In the genomic region with DNA sequence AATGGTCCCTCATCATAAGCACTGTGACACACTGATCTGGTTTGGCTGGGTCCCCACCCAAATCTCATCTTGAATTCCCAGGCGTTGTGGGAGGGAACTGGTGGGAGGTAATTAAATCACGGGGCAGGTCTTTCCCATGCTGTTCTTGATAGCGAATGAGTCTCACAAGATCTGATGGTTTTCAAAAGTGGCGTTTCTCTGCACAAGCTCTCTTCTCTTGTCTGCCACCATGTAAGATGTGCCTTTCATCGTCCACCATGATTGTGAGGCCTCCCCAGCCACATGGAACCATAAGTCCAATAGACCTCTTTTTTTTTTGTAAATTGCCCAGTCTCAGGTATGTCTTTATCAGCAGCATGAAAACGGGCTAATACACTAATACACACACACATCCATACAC, we compare ENCODE assay signal across 1 cellular context.
TF ChIP-seq lines count a peak whose summit lies in the region.

No MANE protein-coding gene starts in this region.

TF ChIP-seq in K562, 482 proteins besides CTCF, POLR2A, EP300 and RAD21:
- TF ChIP-seq XRCC3 (IDR thresholded peaks at IDR 0.05) (no peak), ZNF584 (CRISPR knock-in tag; IDR thresholded peaks at IDR 0.05; ENCODE audit: low read depth) (no peak), ZFP36 (IDR thresholded peaks at IDR 0.05; ENCODE audit: low read depth, low read length, partially characterized antibody) (peak; percentile 57), CBFA2T3 (IDR thresholded peaks at IDR 0.05) (0 out of 2 replicates have a peak, but pooled peaks have one; percentile 10), RNF2 (IDR thresholded peaks at IDR 0.05) (no peak), ZNF282 (CRISPR knock-in tag; IDR thresholded peaks at IDR 0.05) (no peak), NCOA6 (IDR thresholded peaks at IDR 0.05) (no peak), RBM25 (IDR thresholded peaks at IDR 0.05; ENCODE audit: low read depth, low read length, severe bottlenecking) (no peak), GABPB2 (CRISPR knock-in tag; conservative IDR thresholded peaks at IDR 0.05) (no peak), ILF3 (IDR thresholded peaks at IDR 0.05; ENCODE audit: borderline replicate concordance) (no peak)
- TF ChIP-seq, protein P1, sequence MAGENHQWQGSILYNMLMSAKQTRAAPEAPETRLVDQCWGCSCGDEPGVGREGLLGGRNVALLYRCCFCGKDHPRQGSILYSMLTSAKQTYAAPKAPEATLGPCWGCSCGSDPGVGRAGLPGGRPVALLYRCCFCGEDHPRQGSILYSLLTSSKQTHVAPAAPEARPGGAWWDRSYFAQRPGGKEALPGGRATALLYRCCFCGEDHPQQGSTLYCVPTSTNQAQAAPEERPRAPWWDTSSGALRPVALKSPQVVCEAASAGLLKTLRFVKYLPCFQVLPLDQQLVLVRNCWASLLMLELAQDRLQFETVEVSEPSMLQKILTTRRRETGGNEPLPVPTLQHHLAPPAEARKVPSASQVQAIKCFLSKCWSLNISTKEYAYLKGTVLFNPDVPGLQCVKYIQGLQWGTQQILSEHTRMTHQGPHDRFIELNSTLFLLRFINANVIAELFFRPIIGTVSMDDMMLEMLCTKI (IDR thresholded peaks at IDR 0.05; ENCODE audit: partially characterized antibody) = no peak
